ENCODE assay signal across 8 cellular contexts in the genomic region with DNA sequence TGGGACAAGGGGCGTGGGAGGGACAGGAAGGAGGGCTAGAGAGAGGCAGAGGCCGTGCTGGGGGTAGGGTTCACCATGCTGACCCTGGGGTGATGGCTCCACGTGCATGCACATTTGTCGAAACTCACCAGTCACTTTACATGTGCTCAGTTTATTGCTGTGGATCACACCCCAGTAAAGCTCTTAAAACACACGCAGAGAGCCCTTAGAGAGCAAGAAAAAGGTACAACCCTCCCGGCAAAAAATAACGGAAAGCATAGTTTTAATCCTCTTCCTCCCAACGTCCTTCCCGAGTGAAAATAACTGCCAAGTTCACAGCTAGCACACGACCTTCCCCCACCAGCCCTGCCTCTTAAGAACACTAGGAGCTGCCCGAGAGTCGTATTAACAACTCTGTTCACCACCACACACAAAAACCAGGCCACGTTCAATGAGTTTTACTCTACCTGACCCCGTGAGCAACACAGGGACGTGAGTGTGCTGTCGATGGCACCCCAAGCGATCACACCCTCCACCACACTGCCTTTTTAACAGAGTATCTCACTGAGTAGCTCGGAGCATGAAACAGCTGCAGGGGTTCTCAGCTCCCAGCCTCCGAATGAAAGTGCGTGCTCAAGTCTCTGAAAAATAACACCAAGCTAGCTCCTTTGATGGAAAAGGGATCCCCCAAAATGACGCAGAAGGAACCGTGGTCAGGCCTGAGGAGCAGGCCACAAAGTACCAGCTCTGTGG. TPM values are rescaled to one million over a fixed set of nuclear protein-coding genes. Genes with fewer than 3 reads are reported as not detected.
A peak's percentile ranks its signal among the peaks of the same experiment; 100 is the strongest.
DNase-seq lines count a peak whose midpoint lies in the region; ATAC-seq, FAIRE-seq and TF ChIP-seq lines count a peak whose summit lies in the region.

No MANE protein-coding gene starts in this region.

- no peak overlapping the region for H3K18ac ChIP-seq in H1 (ENCODE audit: extremely low read depth, low read length)

- H3K9me3 Mint-ChIP-seq in natural killer cell, result no peaks in the 10 kb centered on the region

- POLR2A ChIA-PET in H1 (lab: Charles Lee; ENCODE audit: partially characterized antibody), result interaction anchor here (1.0 to 2.0 kb wide), 5 partner anchors 9 to 116 kb away, joined by 3 to 8 read pairs (median 4); no protein-coding TSS in a partner anchor

- peak in 1 of 3 experiments; percentile 18; a peak in 1 of 4 replicates for TF ChIP-seq CTCF in H1 (IDR thresholded peaks at IDR 0.05; ENCODE audit: control extremely low read depth in 1 of 3, insufficient read depth in 1 of 3, low read depth in 1 of 3, low read length in 3 of 3)
- TF ChIP-seq CTCF in natural killer cell (IDR thresholded peaks at IDR 0.05), result peak; percentile 53

- H4K20me1 ChIP-seq in BLaER1 (peaks cover 100% of the 10 kb centered on the region), H1 (replicated peaks in 1 of 2; ENCODE audit: control insufficient read depth in 1 of 2, insufficient read depth in 2 of 2, low read length in 2 of 2) (peaks cover 15 to 27% of the 10 kb centered on the region in 2 experiments)

- peaks cover 41 to 42% of the 10 kb centered on the region in 2 donors for H3K4me1 Mint-ChIP-seq in natural killer cell

- H3K9ac ChIP-seq in BLaER1, result peak overlapping the region; percentile 66
- no peak overlapping the region for H3K9ac ChIP-seq in H1 (replicated peaks in 1 of 4; ENCODE audit: extremely low read depth in 1 of 4, low read depth in 3 of 4, low read length in 3 of 4)

- 0 out of 2 replicates have a peak overlapping the region, but pooled peaks have one; percentile 27 for H2BK5ac ChIP-seq in H1 (ENCODE audit: low read depth, low read length)

- H3K27me3 Mint-ChIP-seq in natural killer cell (ENCODE audit: low read depth in 2 of 2), result no peaks in the 10 kb centered on the region

- FAIRE-seq in H1 (lab: Jason Lieb, UNC), result no peak

- no peak overlapping the region for H2BK20ac ChIP-seq in H1 (ENCODE audit: low read length)

- intact Hi-C loops in natural killer cell (cut with micrococcal nuclease), result loop anchor here (1.0 kb wide), 1 partner anchor 110 kb away; no protein-coding TSS in a partner anchor

- H3K4ac ChIP-seq in H1 (replicated peaks; ENCODE audit: insufficient read length, low read depth, low read length), result no peak overlapping the region

- no peaks in the 10 kb centered on the region for H3K36me3 Mint-ChIP-seq in natural killer cell

- TF ChIP-seq RAD21 in H1 (IDR thresholded peaks at IDR 0.05 in 1 of 2, conservative IDR thresholded peaks at IDR 0.05 in 1 of 2; ENCODE audit: low read depth in 2 of 2, low read length in 2 of 2), result peak; percentile 24 to 34; a peak in 3 of 4 replicates

- H3K56ac ChIP-seq in H1 (replicated peaks; ENCODE audit: insufficient read length, low read depth, low read length), result no peak overlapping the region

- H3K14ac ChIP-seq in H1 (ENCODE audit: insufficient read length), result no peak overlapping the region

- peak; percentile 73 to 96 (median 93) for ATAC-seq in natural killer cell

- 79% methylated on average over 22 of the region's 22 CpGs; no CpG with 5 or more reads in 1 of the 2 experiments for WGBS in H1 (ENCODE audit: extremely low coverage in 1 of 2, insufficient coverage in 1 of 2, insufficient read length in 1 of 2, insufficient replicate concordance in 2 of 2, low coverage in 1 of 2, low lambda C conversion rate in 2 of 2, missing lambda C conversion rate in 1 of 2), 2 experiments

- peaks cover 35 to 96% of the 10 kb centered on the region in 2 experiments for H3K79me2 ChIP-seq in H1 (ENCODE audit: control insufficient read depth in 1 of 2, insufficient read depth in 2 of 2, low read length in 2 of 2)

- no peak overlapping the region for H4K5ac ChIP-seq in H1 (ENCODE audit: insufficient read length, low read depth, low read length)

- no peak for TF ChIP-seq EP300 in H1 (IDR thresholded peaks at IDR 0.05; ENCODE audit: borderline replicate concordance in 1 of 2, low read depth in 2 of 2, low read length in 2 of 2)

- H2BK12ac ChIP-seq in H1 (ENCODE audit: low read depth, low read length), result no peak overlapping the region

- H3K27ac Mint-ChIP-seq in natural killer cell, result peak overlapping the region; percentile 47 to 50

- H2BK120ac ChIP-seq in H1 (replicated peaks; ENCODE audit: low read depth, low read length), result no peak overlapping the region

- DNase-seq in NCI-H2227 (lab: John Stamatoyannopoulos, UW; ENCODE audit: unreplicated experiment) (peak; percentile 16), H1 (ENCODE audit: low read depth in 1 of 2, low spot score in 2 of 2) (no peak), natural killer cell (peak; percentile 20), NCI-H510A treated with DMSO at 0.1 percent for 48 hours (lab: John Stamatoyannopoulos, UW) (no peak), NOMO-1 treated with dmso at 0.1 percent for 144 hours (lab: John Stamatoyannopoulos, UW; ENCODE audit: unreplicated experiment) (no peak), HK-2 (ENCODE audit: unreplicated experiment) (no peak), NCI-H146 treated with DMSO at 0.1 percent for 48 hours (lab: John Stamatoyannopoulos, UW; ENCODE audit: unreplicated experiment) (no peak)

- H3K4me3 ChIP-seq in BLaER1 (no peak overlapping the region), H1 (ENCODE audit: extremely low read depth in 1 of 4, insufficient read depth in 2 of 4, low read depth in 3 of 4, low read length in 4 of 4) (no peak overlapping the region)

- TF ChIP-seq POLR2A in H1 (IDR thresholded peaks at IDR 0.05; ENCODE audit: control extremely low read depth in 1 of 2, low read depth in 2 of 2, low read length in 2 of 2), result no peak

- H3K36me3 ChIP-seq in BLaER1 (peaks cover 16% of the 10 kb centered on the region), H1 (ENCODE audit: control insufficient read depth in 2 of 4, insufficient read depth in 4 of 4, low read length in 3 of 4) (no peaks in the 10 kb centered on the region)

- no peaks in the 10 kb centered on the region for H3K27me3 ChIP-seq in BLaER1
- no peaks in the 10 kb centered on the region for H3K27me3 ChIP-seq in H1 (replicated peaks in 1 of 4; ENCODE audit: control insufficient read depth in 3 of 4, extremely low read depth in 1 of 4, insufficient read depth in 3 of 4, low read length in 3 of 4)

- no peaks in the 10 kb centered on the region for H3K23me2 ChIP-seq in H1 (ENCODE audit: low read depth, low read length)

- no peak overlapping the region for H3K4me3 Mint-ChIP-seq in natural killer cell

- H4K8ac ChIP-seq in H1 (ENCODE audit: extremely low read depth, insufficient read depth, low read length), result no peak overlapping the region

- no peak overlapping the region for H4K91ac ChIP-seq in H1 (replicated peaks; ENCODE audit: insufficient read length, low read length)

- H3K9me3 ChIP-seq in BLaER1 (no peaks in the 10 kb centered on the region), H1 (ENCODE audit: insufficient read depth in 2 of 2, low read depth in 1 of 2, low read length in 1 of 2) (no peaks in the 10 kb centered on the region)

- H3K4me1 ChIP-seq in BLaER1 (peaks cover 70% of the 10 kb centered on the region), H1 (replicated peaks in 1 of 4; ENCODE audit: control insufficient read depth in 3 of 4, insufficient read depth in 4 of 4, low read length in 3 of 4) (peaks cover 2 to 22% (median 12%) of the 10 kb centered on the region in 4 experiments)

- CTCF ChIA-PET in H1 (lab: Charles Lee; ENCODE audit: partially characterized antibody), result interaction anchor here (1.2 to 1.9 kb wide), 10 partner anchors 9 to 116 kb away, joined by 3 to 7 read pairs (median 4); no protein-coding TSS in a partner anchor

- no peak overlapping the region for H2BK15ac ChIP-seq in H1 (ENCODE audit: low read length)

- no peak overlapping the region for H3K23ac ChIP-seq in H1 (ENCODE audit: insufficient read length)

- peaks cover 46% of the 10 kb centered on the region for H3K79me1 ChIP-seq in H1 (ENCODE audit: low read depth, low read length)

- H2AK5ac ChIP-seq in H1 (ENCODE audit: low read depth, low read length), result no peak overlapping the region; the same call in 1 of the 2 replicates

- H2AFZ ChIP-seq in H1 (ENCODE audit: low read length), result no peak overlapping the region

- peak overlapping the region; percentile 65 for H3K27ac ChIP-seq in BLaER1
- H3K27ac ChIP-seq in H1 (ENCODE audit: low read depth, low read length), result no peak overlapping the region

- H3K4me2 ChIP-seq in BLaER1, result peak overlapping the region; percentile 68
- 0 out of 4 replicates have a peak overlapping the region, but pooled peaks of 1 of the 2 experiments have one; percentile 25 for H3K4me2 ChIP-seq in H1 (ENCODE audit: insufficient read depth in 1 of 2, low read depth in 2 of 2, low read length in 2 of 2)

TF ChIP-seq in H1, 55 proteins besides CTCF, POLR2A, EP300 and RAD21:
- TF ChIP-seq TAF1 (IDR thresholded peaks at IDR 0.05; ENCODE audit: low read depth, low read length), result no peak
- TF ChIP-seq PHF8 (conservative IDR thresholded peaks at IDR 0.05; ENCODE audit: low read depth, low read length), result no peak
- no peak for TF ChIP-seq KDM4A (IDR thresholded peaks at IDR 0.05; ENCODE audit: low read depth, low read length, severe bottlenecking)
- TF ChIP-seq JUN (IDR thresholded peaks at IDR 0.05; ENCODE audit: low read depth, low read length), result no peak
- TF ChIP-seq JUND (IDR thresholded peaks at IDR 0.05; ENCODE audit: low read length), result no peak
- TF ChIP-seq FOSL1 (IDR thresholded peaks at IDR 0.05; ENCODE audit: insufficient read depth, low read depth, low read length), result no peak
- no peak for TF ChIP-seq POLR2AphosphoS5 (IDR thresholded peaks at IDR 0.05; ENCODE audit: low read depth, low read length)

RNA-seq across cellular contexts. Expression of a gene that starts 39.7 kb away (rescaled TPM):
- total RNA-seq in H1 (2021; fragmentation: NEBNext Ultra II Directional; extraction: Animal tissue kit (Norgen Biotek cat#: 25700)), result 30.1 and 33.0 TPM in 2 replicates
- polyA plus RNA-seq in H1 (2011; rRNA removed), result 16.0 and 25.8 TPM in 2 replicates
- polyA plus RNA-seq in H1 (2011; cell fraction: cytosol; rRNA removed), result 12.2 TPM
- 17.4 TPM for polyA plus RNA-seq in H1 (2011; cell fraction: nucleus; rRNA removed)
- polyA plus RNA-seq in H1 (2012, experiment 1 of 2), result 17.8 to 35.7 TPM (median 25.0 TPM) in 4 replicates
- 9.2 TPM for polyA plus RNA-seq in H1 (2012, experiment 2 of 2)
- polyA plus RNA-seq in H1 (2013, experiment 1 of 2), result 24.0 TPM
- 19.7 TPM for polyA plus RNA-seq in H1 (2013, experiment 2 of 2)
- polyA minus RNA-seq in H1 (2011; rRNA and poly(A)+ RNA removed), result 4.3 and 4.6 TPM in 2 replicates
- polyA minus RNA-seq in H1 (2011; cell fraction: cytosol; rRNA and poly(A)+ RNA removed), result 34.5 TPM
- polyA minus RNA-seq in H1 (2011; cell fraction: nucleus; rRNA and poly(A)+ RNA removed), result 16.3 TPM
- 10 to 100 TPM; 30.0 to 35.1 (median 30.3) TPM for total RNA-seq in natural killer cell

Comparison
In these comparisons a context has a peak if more than half of its experiments do, and no peak if none do; other contexts are left out.
1. DNase-seq: peak in NCI-H2227 (single experiment) and natural killer cell (single experiment); none in H1 (0 of 2), NCI-H510A treated with DMSO at 0.1 percent for 48 hours (single experiment), NOMO-1 treated with dmso at 0.1 percent for 144 hours (single experiment), HK-2 (single experiment) and NCI-H146 treated with DMSO at 0.1 percent for 48 hours (single experiment).